8 cellular contexts compared by ENCODE assay signal in genomic region chr15:39934415-39935044, GRCh38. TPM values are rescaled to one million over a fixed set of nuclear protein-coding genes. Genes with fewer than 3 reads are reported as not detected.
DNase-seq lines count a peak whose midpoint lies in the region; ATAC-seq and TF ChIP-seq lines count a peak whose summit lies in the region.

No MANE protein-coding gene starts in this region.

- peak overlapping the region; percentile 67 for H3K27ac Mint-ChIP-seq in activated T-helper 2 cell treated with anti-CD3 and anti-CD28 coated beads, Interferon-gamma antibody, Interleukin-2, Interleukin-4, amounts not matched to agents 10 μg/mL and 5 μg/mL and 100 μg/mL, durations not matched to agents 14 hours and 24 hours and 36 hours

- H3K4me1 ChIP-seq in heart right ventricle (peaks cover 3 to 54% (median 37%) of the 10 kb centered on the region in 9 donors), prostate gland (replicated peaks) (peaks cover 6% of the 10 kb centered on the region)

- WGBS in heart right ventricle, 2 donors = 4 to 6% methylated on average over 11 of the region's 11 CpGs
- WGBS in prostate gland = 34% methylated on average over 11 of the region's 11 CpGs

- H3K4me3 Mint-ChIP-seq in activated T-helper 2 cell treated with anti-CD3 and anti-CD28 coated beads, Interferon-gamma antibody, Interleukin-2, Interleukin-4, amounts not matched to agents 10 μg/mL and 5 μg/mL and 100 μg/mL, durations not matched to agents 14 hours and 24 hours and 36 hours (ENCODE audit: low read depth) = peak overlapping the region; percentile 90

- H3K4me3 ChIP-seq in heart right ventricle (peak overlapping the region; percentile 47 to 89 (median 74)), prostate gland (peak overlapping the region; percentile 70 to 72)

- TF ChIP-seq CTCF in heart right ventricle (IDR thresholded peaks at IDR 0.05) (no peak), prostate gland (IDR thresholded peaks at IDR 0.05) (no peak)

- intact Hi-C loops in activated T-helper 2 cell treated with anti-CD3 and anti-CD28 coated beads, Interferon-gamma antibody, Interleukin-2, Interleukin-4, amounts not matched to agents 10 μg/mL and 5 μg/mL and 100 μg/mL, durations not matched to agents 14 hours and 24 hours and 36 hours (cut with micrococcal nuclease) = loop anchor here (2.0 to 5.0 kb wide), 3 partner anchors 14 to 173 kb away; partner anchors contain the start of genes BMF, FSIP1 and GPR176
- intact Hi-C loops in heart right ventricle (cut with DNase I) = loop anchor here in 6 of 10 donors (5.0 to 10.0 kb wide), 3 partner anchors 50 to 150 kb away; partner anchors contain the start of gene FSIP1 (in 2 of the 6)
- intact Hi-C loops in prostate gland (cut with DNase I) = loop anchor here (2.0 kb wide), 1 partner anchor 14 kb away; the partner anchor contains the start of gene GPR176

- no peaks in the 10 kb centered on the region for H3K9me3 ChIP-seq in heart right ventricle
- H3K9me3 ChIP-seq in prostate gland = no peaks in the 10 kb centered on the region

- H3K27me3 ChIP-seq in heart right ventricle = no peaks in the 10 kb centered on the region
- H3K27me3 ChIP-seq in prostate gland (replicated peaks; ENCODE audit: insufficient read depth) = no peaks in the 10 kb centered on the region

- H3K36me3 Mint-ChIP-seq in activated T-helper 2 cell treated with anti-CD3 and anti-CD28 coated beads, Interferon-gamma antibody, Interleukin-2, Interleukin-4, amounts not matched to agents 10 μg/mL and 5 μg/mL and 100 μg/mL, durations not matched to agents 14 hours and 24 hours and 36 hours (ENCODE audit: low read depth) = peaks cover 26% of the 10 kb centered on the region

- peaks cover 36% of the 10 kb centered on the region for H3K4me1 Mint-ChIP-seq in activated T-helper 2 cell treated with anti-CD3 and anti-CD28 coated beads, Interferon-gamma antibody, Interleukin-2, Interleukin-4, amounts not matched to agents 10 μg/mL and 5 μg/mL and 100 μg/mL, durations not matched to agents 14 hours and 24 hours and 36 hours (ENCODE audit: low read depth)

- TF ChIP-seq POLR2A in prostate gland (IDR thresholded peaks at IDR 0.05) = no peak

- H3K27ac ChIP-seq in heart right ventricle (peak overlapping the region; percentile 8 to 95 (median 88)), prostate gland (peak overlapping the region; percentile 77 to 82)

- H3K36me3 ChIP-seq in heart right ventricle (peaks cover 0 to 18% (median 0%) of the 10 kb centered on the region in 9 donors), prostate gland (no peaks in the 10 kb centered on the region)

- ATAC-seq in HG03280 (IDR thresholded peaks at IDR 0.05; ENCODE audit: unreplicated experiment) (peak; percentile 15), heart right ventricle (peak in 3 of 8 donors; percentile 4 to 13 (median 10)), HG03469 (IDR thresholded peaks at IDR 0.05; ENCODE audit: unreplicated experiment) (no peak), GM19467 (IDR thresholded peaks at IDR 0.05; ENCODE audit: unreplicated experiment) (no peak), GM18520 (IDR thresholded peaks at IDR 0.05; ENCODE audit: unreplicated experiment) (no peak)

- DNase-seq in Daoy (ENCODE audit: low read depth) = peak; percentile 21
- DNase-seq in activated T-helper 2 cell treated with anti-CD3 and anti-CD28 coated beads, Interferon-gamma antibody, Interleukin-2, Interleukin-4, amounts not matched to agents 10 μg/mL and 5 μg/mL and 100 μg/mL, durations not matched to agents 14 hours and 24 hours and 36 hours (ENCODE audit: low spot score) = no peak
- no peak for DNase-seq in heart right ventricle
- DNase-seq in prostate gland (ENCODE audit: low spot score) = no peak

- no peaks in the 10 kb centered on the region for H3K9me3 Mint-ChIP-seq in activated T-helper 2 cell treated with anti-CD3 and anti-CD28 coated beads, Interferon-gamma antibody, Interleukin-2, Interleukin-4, amounts not matched to agents 10 μg/mL and 5 μg/mL and 100 μg/mL, durations not matched to agents 14 hours and 24 hours and 36 hours

- H3K27me3 Mint-ChIP-seq in activated T-helper 2 cell treated with anti-CD3 and anti-CD28 coated beads, Interferon-gamma antibody, Interleukin-2, Interleukin-4, amounts not matched to agents 10 μg/mL and 5 μg/mL and 100 μg/mL, durations not matched to agents 14 hours and 24 hours and 36 hours (ENCODE audit: low read depth) = peaks cover 1% of the 10 kb centered on the region

RNA-seq across cellular contexts. Expression of gene EIF2AK4, which starts 0.6 kb away (rescaled TPM):
- total RNA-seq in Daoy (2014; rRNA removed; shearing (Covaris generic)) = 23.5 and 30.3 TPM in 2 replicates
- 58.9 and 61.9 TPM in 2 replicates for total RNA-seq in activated T-helper 2 cell treated with anti-CD3 and anti-CD28 coated beads, Interferon-gamma antibody, Interleukin-2, Interleukin-4, amounts not matched to agents 10 μg/mL and 5 μg/mL and 100 μg/mL, durations not matched to agents 14 hours and 24 hours and 36 hours
- total RNA-seq in heart right ventricle (10 to 100 TPM; 17.3 to 23.2 (median 20.2) TPM), prostate gland (10 to 100 TPM; 42.3 to 57.7 TPM)
- polyA plus RNA-seq in heart right ventricle = 10 to 100 TPM; 16.5 to 68.9 TPM

RNA-seq across cellular contexts. Expression of gene GPR176, which starts 14.5 kb away (rescaled TPM):
- 29.5 and 32.4 TPM in 2 replicates for total RNA-seq in Daoy (2014; rRNA removed; shearing (Covaris generic))
- 0.34 and 0.53 TPM in 2 replicates for total RNA-seq in activated T-helper 2 cell treated with anti-CD3 and anti-CD28 coated beads, Interferon-gamma antibody, Interleukin-2, Interleukin-4, amounts not matched to agents 10 μg/mL and 5 μg/mL and 100 μg/mL, durations not matched to agents 14 hours and 24 hours and 36 hours
- 1 to 10 TPM in 9 of 10 donors, under 1 TPM in 1; 0.87 to 3.1 (median 1.5) TPM for total RNA-seq in heart right ventricle
- 1 to 10 TPM; 1.7 to 3.0 TPM for polyA plus RNA-seq in heart right ventricle
- 10 to 100 TPM; 26.2 to 28.3 TPM for total RNA-seq in prostate gland
